Comparison of ENCODE assay signal across 11 cellular contexts in the genomic region with DNA sequence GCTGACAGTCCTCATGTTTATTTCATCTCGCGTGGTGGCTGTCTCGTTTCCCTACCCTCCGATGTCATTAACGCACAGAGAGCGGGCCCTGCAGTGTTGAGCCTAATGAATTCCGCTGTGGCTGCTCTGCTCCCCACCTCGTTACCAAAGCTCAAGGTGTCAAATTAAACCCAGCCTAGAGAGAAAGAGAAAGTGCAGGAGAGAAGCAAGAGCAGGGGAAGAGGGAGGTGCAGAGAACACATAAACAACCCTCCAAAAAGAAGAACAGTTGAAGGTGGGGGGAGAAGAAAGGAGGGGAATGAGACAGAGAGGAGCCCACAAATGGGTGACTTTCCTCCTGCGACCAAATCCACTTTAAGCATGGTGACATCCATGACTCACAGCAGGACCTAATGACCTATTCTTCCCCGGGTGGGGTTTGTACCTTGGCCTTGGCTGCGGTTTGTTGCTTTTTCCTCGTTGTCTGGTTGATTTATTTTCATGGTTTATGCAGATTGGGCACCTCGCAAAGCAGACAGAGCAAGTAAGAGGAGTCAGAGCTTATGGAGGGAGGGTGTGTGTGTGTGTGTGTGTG.
DNase-seq lines count a peak whose midpoint lies in the region; ATAC-seq, FAIRE-seq and TF ChIP-seq lines count a peak whose summit lies in the region.
"Had no signal": no experiment of that assay in that cellular context is flagged by ENCODE, and none has a peak within 500 bp of the region (broad histone marks: within the 10 kb centered on the region; RNA-seq: fewer than 3 reads in every experiment).

No MANE protein-coding gene starts in this region.

- 45 to 63% (median 57%) methylated on average over 13 of the region's 13 CpGs for WGBS in psoas muscle, 3 donors

- TF ChIP-seq POLR2A in H54 (IDR thresholded peaks at IDR 0.05; ENCODE audit: low read depth, low read length) = no peak

- TF ChIP-seq CTCF in fibroblast of pulmonary artery (IDR thresholded peaks at IDR 0.05; ENCODE audit: low read length, missing control alignments) (no peak), psoas muscle (IDR thresholded peaks at IDR 0.05) (no peak), HFFc6 (IDR thresholded peaks at IDR 0.05) (no peak)

- no peaks in the 10 kb centered on the region for H3K27me3 ChIP-seq in psoas muscle (ENCODE audit: insufficient read depth in 3 of 3, low read length in 2 of 3)
- H3K27me3 ChIP-seq: breast epithelium had no signal

- no peaks in the 10 kb centered on the region for H3K9me3 Mint-ChIP-seq in HFFc6

- FAIRE-seq in H54 (lab: Jason Lieb, UNC) = peak; percentile 67

- peak overlapping the region; percentile 47 for H3K27ac ChIP-seq in psoas muscle

- H3K36me3 ChIP-seq in psoas muscle (ENCODE audit: insufficient read depth in 1 of 2, low read depth in 1 of 2) = no peaks in the 10 kb centered on the region
- H3K36me3 ChIP-seq: breast epithelium had no signal

- no peaks in the 10 kb centered on the region for H3K9me3 ChIP-seq in psoas muscle
- H3K9me3 ChIP-seq: breast epithelium had no signal

- no peak overlapping the region for H3K4me3 ChIP-seq in fibroblast of pulmonary artery (replicated peaks; ENCODE audit: low read depth, low read length)
- peak overlapping the region; percentile 2 for H3K4me3 ChIP-seq in psoas muscle
- H3K4me3 ChIP-seq: breast epithelium had no signal

- H3K4me1 ChIP-seq in psoas muscle = peaks cover 52% of the 10 kb centered on the region
- H3K4me1 ChIP-seq: breast epithelium had no signal

- H3K4me3 Mint-ChIP-seq in HFFc6 = no peak overlapping the region

- intact Hi-C loops in psoas muscle (cut with DNase I) = no loop called here

- no peaks in the 10 kb centered on the region; the same call in none of the 2 replicates for H3K27me3 Mint-ChIP-seq in HFFc6 (ENCODE audit: insufficient read depth)

- no peak overlapping the region for H3K27ac Mint-ChIP-seq in HFFc6

- H3K36me3 Mint-ChIP-seq in HFFc6 (ENCODE audit: low read depth) = no peaks in the 10 kb centered on the region

- peaks cover 32% of the 10 kb centered on the region for H3K4me1 Mint-ChIP-seq in HFFc6 (ENCODE audit: low read depth)

- DNase-seq in H54 (ENCODE audit: insufficient read length, low spot score) (peak; percentile 19), OCI-M1 (lab: John Stamatoyannopoulos, UW) (peak; percentile 22), fibroblast of pulmonary artery (ENCODE audit: low read depth) (peak; percentile 33), psoas muscle (no peak), HFFc6 (no peak), middle frontal gyrus (ENCODE audit: extremely low spot score, low spot score) (no peak)
- DNase-seq: H7, T1000 had no signal

- ATAC-seq in psoas muscle (peak; percentile 31 to 78 (median 77)), GM19023 (IDR thresholded peaks at IDR 0.05; ENCODE audit: unreplicated experiment) (no peak), GM21367 (IDR thresholded peaks at IDR 0.05; ENCODE audit: unreplicated experiment) (no peak)

Comparison
In these comparisons a context has a peak if more than half of its experiments do, and no peak if none do; other contexts are left out.
1. DNase-seq: peak in H54 (single experiment), OCI-M1 (single experiment) and fibroblast of pulmonary artery (single experiment); none in psoas muscle (0 of 2), HFFc6 (single experiment) and middle frontal gyrus (single experiment).
2. ATAC-seq: peak in psoas muscle (4 of 4); none in GM19023 (single experiment) and GM21367 (single experiment).